8 cellular contexts compared by ENCODE assay signal in the genomic region with DNA sequence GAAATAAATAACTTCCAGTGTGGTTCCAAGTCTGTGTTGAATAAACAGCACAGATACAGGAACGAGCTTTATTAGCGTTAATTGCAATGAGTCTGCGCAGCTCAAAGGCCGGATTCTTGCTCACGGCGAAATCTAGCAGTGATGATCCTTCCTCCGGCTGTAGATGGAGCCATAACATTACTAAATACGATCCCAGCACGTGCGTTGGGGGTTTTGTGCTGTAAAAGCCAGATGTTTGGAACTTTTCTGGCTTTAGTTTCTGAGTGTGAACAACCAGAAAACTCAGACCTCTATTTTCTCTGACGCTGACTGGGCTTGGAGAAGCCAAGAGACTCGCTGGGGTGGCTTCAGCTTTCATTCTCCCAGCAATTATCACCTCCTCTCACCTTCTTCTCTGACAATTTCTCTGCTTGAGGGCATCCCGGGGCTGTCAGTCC. TPM values are rescaled to one million over a fixed set of nuclear protein-coding genes. Genes with fewer than 3 reads are reported as not detected.
A peak's percentile ranks its signal among the peaks of the same experiment; 100 is the strongest.
DNase-seq lines count a peak whose midpoint lies in the region; ATAC-seq and TF ChIP-seq lines count a peak whose summit lies in the region.

No MANE protein-coding gene starts in this region.

- H3K9ac ChIP-seq in skeletal muscle satellite cell (ENCODE audit: low read depth, low read length): peak overlapping the region; percentile 13

- CTCF ChIA-PET in GM10248 (lab: Yijun Ruan, JAX): interaction anchor here (0.7 to 4.1 kb wide), 24 partner anchors 9 to 1707 kb away, joined by 3 to 30 read pairs (median 4); no protein-coding TSS in a partner anchor

- in situ Hi-C loops in astrocyte of the cerebellum (cut with HindIII; ENCODE audit: low sequenced_read_pairs): loop anchor here (5.0 kb wide), 1 partner anchor 527 kb away; no protein-coding TSS in a partner anchor

- POLR2A ChIA-PET in GM10248 (lab: Yijun Ruan, JAX): no interaction called here

- no peaks in the 10 kb centered on the region for H3K36me3 ChIP-seq in skeletal muscle satellite cell (ENCODE audit: insufficient read depth, low read length)

- no peak overlapping the region for H3K4me3 ChIP-seq in astrocyte of the cerebellum (ENCODE audit: low read depth, low read length)
- H3K4me3 ChIP-seq in skeletal muscle satellite cell (ENCODE audit: low read length): no peak overlapping the region

- H3K4me2 ChIP-seq in skeletal muscle satellite cell (ENCODE audit: low read length): peak overlapping the region; percentile 56

- H3K27me3 ChIP-seq in skeletal muscle satellite cell (ENCODE audit: control insufficient read depth, insufficient read depth, low read length): peaks cover 56% of the 10 kb centered on the region

- ATAC-seq in HG02571 (IDR thresholded peaks at IDR 0.05; ENCODE audit: unreplicated experiment): peak; percentile 62
- no peak for ATAC-seq in GM21737 (IDR thresholded peaks at IDR 0.05; ENCODE audit: unreplicated experiment)

- TF ChIP-seq CTCF in GM10248 (IDR thresholded peaks at IDR 0.05; ENCODE audit: control extremely low read depth, extremely low read depth, low read depth, missing control alignments) (peak; percentile 74), astrocyte of the cerebellum (IDR thresholded peaks at IDR 0.05; ENCODE audit: low read depth, low read length, missing control alignments) (peak; percentile 73)

- DNase-seq in GM10248 (ENCODE audit: extremely low spot score) (peak; percentile 69), NCI-H1436 treated with DMSO at 0.1 percent for 48 hours (lab: John Stamatoyannopoulos, UW) (peak; percentile 42), T-helper 1 cell (peak in 4 of 5 donors; percentile 23 to 62 (median 44)), astrocyte of the cerebellum (ENCODE audit: low read depth) (peak; percentile 77), hippocampal formation (lab: John Stamatoyannopoulos, UW) (peak; percentile 46 to 54)

- H3K9me3 ChIP-seq in skeletal muscle satellite cell (replicated peaks; ENCODE audit: low read length): no peaks in the 10 kb centered on the region

- H3K4me1 ChIP-seq in skeletal muscle satellite cell (ENCODE audit: control insufficient read depth, insufficient read depth, low read length): peaks cover 3% of the 10 kb centered on the region

RNA-seq across cellular contexts. Expression of a gene that starts 47.0 kb away (rescaled TPM):
- total RNA-seq in skeletal muscle satellite cell (2012; rRNA removed): 11.9 and 14.9 TPM in 2 replicates
